Comparison of ENCODE assay signal across 9 cellular contexts in the genomic region with DNA sequence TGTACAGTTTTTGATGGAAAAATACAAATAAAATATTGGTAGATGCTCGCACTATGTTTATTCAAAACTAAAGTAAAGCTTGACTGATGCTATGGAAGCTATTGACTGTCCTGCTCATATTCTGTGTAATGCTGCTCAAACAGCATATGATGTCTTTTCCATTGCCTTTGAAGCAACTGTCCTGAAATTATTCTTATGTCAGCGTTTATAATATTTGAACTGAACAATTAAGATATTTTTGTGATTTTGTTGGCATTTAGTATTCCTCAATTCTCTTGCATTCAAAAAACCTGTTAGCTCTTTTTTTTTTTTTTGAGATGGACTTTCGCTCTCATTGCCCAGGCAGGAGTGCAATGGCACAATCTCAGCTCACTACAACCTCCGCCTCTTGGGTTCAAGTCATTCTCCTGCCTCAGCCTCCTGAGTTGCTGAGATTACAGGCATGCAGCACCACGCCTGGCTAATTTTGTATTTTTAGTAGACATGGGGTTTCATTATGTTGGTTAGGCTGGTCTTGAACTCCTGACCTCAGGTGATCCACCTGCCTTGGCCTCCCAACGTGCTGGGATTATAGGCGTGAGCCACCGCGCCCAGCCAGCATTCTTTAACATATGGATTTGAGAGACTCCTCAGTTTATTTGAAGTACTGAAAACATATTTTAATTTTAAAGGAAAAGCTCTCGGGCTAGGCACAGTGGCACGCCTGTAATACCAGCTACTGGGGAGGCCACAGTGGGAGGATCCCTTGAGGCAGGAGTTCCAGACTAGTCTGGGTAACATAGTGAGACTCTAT.
"Had no signal": no experiment of that assay in that cellular context is flagged by ENCODE, and none has a peak within 500 bp of the region (broad histone marks: within the 10 kb centered on the region; RNA-seq: fewer than 3 reads in every experiment).

No MANE protein-coding gene starts in this region.

- H3K36me3 Mint-ChIP-seq: IgD-negative memory B cell had no signal

- H3K27ac ChIP-seq: HL-60, KMS-11 had no signal

- DNase-seq: H9, HCEC 1CT, KBM-7 had no signal

- ATAC-seq: GM23338 had no signal

- H3K4me2 ChIP-seq: GM23338, KMS-11 had no signal

- FAIRE-seq: H1, H54 had no signal

- H3K4me1 Mint-ChIP-seq: GM23338 had no signal

- H3K4me3 ChIP-seq: GM23338 had no signal

- H3K9ac ChIP-seq: KMS-11 had no signal

- H3K27ac Mint-ChIP-seq: GM23338, H9, IgD-negative memory B cell had no signal

- H3K4me3 Mint-ChIP-seq: GM23338, H9, IgD-negative memory B cell had no signal

- H2AFZ ChIP-seq: GM23338 had no signal
